Comparison of ENCODE assay signal across 33 cellular contexts in genomic region chr19:30056580-30056979, GRCh38.
DNase-seq lines count a peak whose midpoint lies in the region; ATAC-seq and TF ChIP-seq lines count a peak whose summit lies in the region.
"Had no signal": no experiment of that assay in that cellular context is flagged by ENCODE, and none has a peak within 500 bp of the region (broad histone marks: within the 10 kb centered on the region; RNA-seq: fewer than 3 reads in every experiment).

No MANE protein-coding gene starts in this region.

- H3K4me3 Mint-ChIP-seq in activated CD8-positive, alpha-beta T cell treated with anti-CD3 and anti-CD28 coated beads, Interleukin-2, amount 10 ng/mL, durations not matched to agents 7 days and 5 days = no peak overlapping the region
- H3K4me3 Mint-ChIP-seq in activated CD8-positive, alpha-beta T cell treated with anti-CD3 and anti-CD28 coated beads for 36 hours = no peak overlapping the region
- H3K4me3 Mint-ChIP-seq: B cell; CD14-positive monocyte; CD4-positive, alpha-beta T cell; CD4-positive, CD25-positive, alpha-beta regulatory T cell; CD8-positive, alpha-beta memory T cell; CD8-positive, alpha-beta T cell had no signal

- peaks cover 0 to 14% (median 0%) of the 10 kb centered on the region in 4 donors for H3K27me3 ChIP-seq in esophagus muscularis mucosa
- H3K27me3 ChIP-seq: BE2C; BLaER1; BLaER1 treated with 17β-estradiol and CSF1 and Interleukin-3, amounts not matched to agents 10 nM and 100 nM had no signal

- H3K4me1 ChIP-seq in HEK293 (ENCODE audit: control insufficient read depth, insufficient read depth, low read length) (peaks cover 7% of the 10 kb centered on the region), esophagus muscularis mucosa (no peaks in the 10 kb centered on the region)
- H3K4me1 ChIP-seq: A549, BE2C, Caco-2 had no signal

- H3K9me3 ChIP-seq in HEK293 (ENCODE audit: control insufficient read depth, insufficient read depth, low read depth, low read length) (no peaks in the 10 kb centered on the region; the same call in 1 of the 2 replicates), esophagus muscularis mucosa (no peaks in the 10 kb centered on the region)
- H3K9me3 ChIP-seq: A549, BE2C, Caco-2 had no signal

- TF ChIP-seq CTCF in activated CD8-positive, alpha-beta T cell treated with anti-CD3 and anti-CD28 coated beads for 36 hours (IDR thresholded peaks at IDR 0.05) = no peak
- TF ChIP-seq CTCF in HEK293 (tag by site-specific recombination; IDR thresholded peaks at IDR 0.05) (no peak), esophagus muscularis mucosa (IDR thresholded peaks at IDR 0.05) (no peak)

- H3K27ac Mint-ChIP-seq in activated CD8-positive, alpha-beta T cell treated with anti-CD3 and anti-CD28 coated beads, Interleukin-2, amount 10 ng/mL, durations not matched to agents 7 days and 5 days = no peak overlapping the region
- no peak overlapping the region for H3K27ac Mint-ChIP-seq in activated CD8-positive, alpha-beta T cell treated with anti-CD3 and anti-CD28 coated beads for 36 hours
- H3K27ac Mint-ChIP-seq: B cell; CD14-positive monocyte; CD4-positive, alpha-beta memory T cell; CD4-positive, alpha-beta T cell; CD4-positive, CD25-positive, alpha-beta regulatory T cell; CD8-positive, alpha-beta memory T cell; CD8-positive, alpha-beta T cell had no signal

- H3K4me1 Mint-ChIP-seq in activated CD8-positive, alpha-beta T cell treated with anti-CD3 and anti-CD28 coated beads, Interleukin-2, amount 10 ng/mL, durations not matched to agents 7 days and 5 days (ENCODE audit: low read depth) = no peaks in the 10 kb centered on the region
- no peaks in the 10 kb centered on the region for H3K4me1 Mint-ChIP-seq in activated CD8-positive, alpha-beta T cell treated with anti-CD3 and anti-CD28 coated beads for 36 hours (ENCODE audit: low read depth)
- H3K4me1 Mint-ChIP-seq: B cell; CD8-positive, alpha-beta memory T cell had no signal

- ATAC-seq in activated CD8-positive, alpha-beta T cell treated with anti-CD3 and anti-CD28 coated beads, Interleukin-2, amount 10 ng/mL, durations not matched to agents 7 days and 5 days = no peak
- no peak for ATAC-seq in activated CD8-positive, alpha-beta T cell treated with anti-CD3 and anti-CD28 coated beads for 36 hours
- ATAC-seq: A549; CD8-positive, alpha-beta T cell had no signal

- peaks cover 3% of the 10 kb centered on the region for H3K27me3 Mint-ChIP-seq in activated CD8-positive, alpha-beta T cell treated with anti-CD3 and anti-CD28 coated beads, Interleukin-2, amount 10 ng/mL, durations not matched to agents 7 days and 5 days (ENCODE audit: low read depth)
- no peaks in the 10 kb centered on the region for H3K27me3 Mint-ChIP-seq in activated CD8-positive, alpha-beta T cell treated with anti-CD3 and anti-CD28 coated beads for 36 hours
- H3K27me3 Mint-ChIP-seq: CD4-positive, alpha-beta T cell; CD8-positive, alpha-beta memory T cell had no signal

- H3K36me3 ChIP-seq in HEK293 (ENCODE audit: control insufficient read depth in 2 of 2, insufficient read depth in 1 of 2, low read length in 2 of 2) = peaks cover 0 to 3% of the 10 kb centered on the region in 2 experiments; a peak in 2 of 3 replicates
- no peaks in the 10 kb centered on the region for H3K36me3 ChIP-seq in esophagus muscularis mucosa
- H3K36me3 ChIP-seq: BE2C, BLaER1 had no signal

- intact Hi-C loops in activated CD8-positive, alpha-beta T cell treated with anti-CD3 and anti-CD28 coated beads for 36 hours (cut with micrococcal nuclease) = no loop called here
- intact Hi-C loops in esophagus muscularis mucosa (cut with DNase I) = no loop called here

- no peak overlapping the region for H3K4me3 ChIP-seq in HEK293 (ENCODE audit: low read depth, low read length)
- H3K4me3 ChIP-seq in esophagus muscularis mucosa = no peak overlapping the region
- H3K4me3 ChIP-seq: A549; BLaER1; BLaER1 treated with 17β-estradiol and CSF1 and Interleukin-3, amounts not matched to agents 10 nM and 100 nM had no signal

- no peak for TF ChIP-seq POLR2A in esophagus muscularis mucosa (IDR thresholded peaks at IDR 0.05; ENCODE audit: low read depth)

- no peak for TF ChIP-seq EP300 in esophagus muscularis mucosa (IDR thresholded peaks at IDR 0.05)

- H3K9me3 Mint-ChIP-seq in activated CD8-positive, alpha-beta T cell treated with anti-CD3 and anti-CD28 coated beads, Interleukin-2, amount 10 ng/mL, durations not matched to agents 7 days and 5 days (ENCODE audit: insufficient read depth) = no peaks in the 10 kb centered on the region
- no peaks in the 10 kb centered on the region for H3K9me3 Mint-ChIP-seq in activated CD8-positive, alpha-beta T cell treated with anti-CD3 and anti-CD28 coated beads for 36 hours
- H3K9me3 Mint-ChIP-seq: CD4-positive, alpha-beta T cell; CD8-positive, alpha-beta T cell had no signal

- H3K36me3 Mint-ChIP-seq in activated CD8-positive, alpha-beta T cell treated with anti-CD3 and anti-CD28 coated beads, Interleukin-2, amount 10 ng/mL, durations not matched to agents 7 days and 5 days (ENCODE audit: low read depth) = no peaks in the 10 kb centered on the region
- no peaks in the 10 kb centered on the region for H3K36me3 Mint-ChIP-seq in activated CD8-positive, alpha-beta T cell treated with anti-CD3 and anti-CD28 coated beads for 36 hours (ENCODE audit: low read depth)
- H3K36me3 Mint-ChIP-seq: CD14-positive monocyte; CD4-positive, alpha-beta memory T cell; CD4-positive, CD25-positive, alpha-beta regulatory T cell; CD8-positive, alpha-beta memory T cell; CD8-positive, alpha-beta T cell had no signal

- H3K27ac ChIP-seq in HEK293 (ENCODE audit: extremely low read depth, low read depth, low read length) (no peak overlapping the region), esophagus muscularis mucosa (replicated peaks in 1 of 4) (no peak overlapping the region), substantia nigra (ENCODE audit: low read depth, low read length, poor library complexity, severe bottlenecking) (no peak overlapping the region)
- H3K27ac ChIP-seq: 22Rv1; A549; BLaER1; BLaER1 treated with 17β-estradiol and CSF1 and Interleukin-3, amounts not matched to agents 10 nM and 100 nM; C4-2B had no signal

- WGBS in esophagus muscularis mucosa = 92% methylated on average over 2 of the region's 2 CpGs

- DNase-seq in activated CD8-positive, alpha-beta T cell treated with anti-CD3 and anti-CD28 coated beads, Interleukin-2, amount 10 ng/mL, durations not matched to agents 7 days and 5 days = peak; percentile 1
- DNase-seq in activated CD8-positive, alpha-beta T cell treated with anti-CD3 and anti-CD28 coated beads for 36 hours = no peak
- peak; percentile 37 for DNase-seq in esophagus muscularis mucosa (ENCODE audit: extremely low spot score)
- no peak for DNase-seq in effector CD4-positive, alpha-beta T cell
- no peak for DNase-seq in substantia nigra (lab: John Stamatoyannopoulos, UW)
- DNase-seq: 8988T; ACHN; AML-193; BE2C; C1 segment of cervical spinal cord; Caco-2; Calu3; CD4-positive, alpha-beta memory T cell; CD4-positive, alpha-beta T cell; CD4-positive, CD25-positive, alpha-beta regulatory T cell; CD8-positive, alpha-beta memory T cell; CD8-positive, alpha-beta T cell; COR-L47; DMS 273 treated with DMSO at 0.1 percent for 48 hours; DMS153; DMS53; DMS79; DMS79 treated with DMSO at 0.1 percent for 48 hours; DND-41; EL had no signal

- CTCF ChIA-PET in activated CD8-positive, alpha-beta T cell treated with anti-CD3 and anti-CD28 coated beads, Interleukin-2, amount 10 ng/mL, durations not matched to agents 7 days and 5 days (lab: Charles Lee) = interaction anchor here (1.2 kb wide), 1 partner anchor 11 kb away, joined by 5 read pairs; no protein-coding TSS in a partner anchor
- CTCF ChIA-PET in activated CD8-positive, alpha-beta T cell treated with anti-CD3 and anti-CD28 coated beads for 36 hours (lab: Charles Lee) = no interaction called here
- CTCF ChIA-PET in HEK293 (lab: Yijun Ruan, JAX) = interaction anchor here (0.6 to 1.5 kb wide), 4 partner anchors 9 to 594 kb away, joined by 3 read pairs; no protein-coding TSS in a partner anchor

- POLR2A ChIA-PET in activated CD8-positive, alpha-beta T cell treated with anti-CD3 and anti-CD28 coated beads, Interleukin-2, amount 10 ng/mL, durations not matched to agents 7 days and 5 days (lab: Charles Lee) = no interaction called here
- POLR2A ChIA-PET in activated CD8-positive, alpha-beta T cell treated with anti-CD3 and anti-CD28 coated beads for 36 hours (lab: Charles Lee) = no interaction called here
- POLR2A ChIA-PET in HEK293 (lab: Yijun Ruan, JAX) = no interaction called here

TF ChIP-seq in HEK293, 187 proteins besides CTCF, POLR2A, EP300 and RAD21:
- TF ChIP-seq ZNF184 (tag by site-specific recombination; IDR thresholded peaks at IDR 0.05) = peak; percentile 97
- no peak for TF ChIP-seq ZBTB10 (tag by site-specific recombination; IDR thresholded peaks at IDR 0.05)

Comparison
In these comparisons a context has a peak if more than half of its experiments do, and no peak if none do; other contexts are left out.
1. DNase-seq: peak in activated CD8-positive, alpha-beta T cell treated with anti-CD3 and anti-CD28 coated beads, Interleukin-2, amount 10 ng/mL, durations not matched to agents 7 days and 5 days (single experiment) and esophagus muscularis mucosa (single experiment); none in activated CD8-positive, alpha-beta T cell treated with anti-CD3 and anti-CD28 coated beads for 36 hours (single experiment), effector CD4-positive, alpha-beta T cell (single experiment) and substantia nigra (0 of 49).